ENCODE assay signal across 1 cellular context in the genomic region with DNA sequence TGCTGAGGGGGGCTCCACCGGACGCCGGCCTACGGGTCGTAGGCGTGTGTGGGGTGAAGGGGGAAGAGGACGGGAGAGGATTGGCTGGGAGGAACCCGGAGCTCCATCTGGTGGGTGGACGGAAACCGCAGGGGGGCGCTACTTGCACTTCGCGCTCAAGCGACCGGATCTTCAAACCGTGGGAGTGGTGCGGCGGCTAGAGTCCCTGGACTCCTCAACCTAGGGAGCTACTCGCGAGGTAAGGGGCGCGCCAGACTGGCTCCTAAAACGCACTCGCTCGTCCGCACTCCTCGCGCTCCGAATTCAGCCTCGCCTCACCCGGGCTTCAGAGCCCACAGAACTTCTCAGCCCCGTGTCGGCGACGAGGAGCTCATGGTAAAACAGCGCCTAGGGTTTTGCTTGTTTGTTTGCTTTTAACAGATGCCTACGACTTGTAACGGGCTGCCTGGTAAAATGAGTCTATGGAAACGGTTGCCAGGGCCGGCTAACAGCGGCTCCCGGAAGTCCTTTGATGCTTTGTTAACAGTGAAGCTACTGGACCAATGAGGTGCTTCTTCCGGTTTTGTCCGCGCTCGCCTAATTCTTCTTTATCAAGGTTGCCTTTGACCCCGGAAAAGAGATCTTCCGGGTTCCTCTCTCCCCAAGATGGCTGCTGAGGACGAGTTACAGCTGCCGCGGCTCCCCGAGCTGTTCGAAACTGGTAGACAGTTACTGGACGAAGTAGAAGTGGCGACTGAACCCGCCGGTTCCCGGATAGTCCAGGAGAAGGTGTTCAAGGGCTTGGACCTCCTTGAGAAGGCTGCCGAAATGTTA.
TF ChIP-seq lines count a peak whose summit lies in the region.

IGBP1 (plus strand) TSS at position 145 of the 813 bp plus-strand sequence; CDS start at position 646, 501 bp downstream.

TF ChIP-seq in HepG2, 621 proteins besides CTCF, POLR2A, EP300 and RAD21 (continued from another document):
- no peak for TF ChIP-seq LRRFIP1 (CRISPR knock-in tag; conservative IDR thresholded peaks at IDR 0.05)
- TF ChIP-seq GZF1 (CRISPR knock-in tag; IDR thresholded peaks at IDR 0.05), result no peak
- no peak for TF ChIP-seq ZNF879 (CRISPR knock-in tag; IDR thresholded peaks at IDR 0.05)
- TF ChIP-seq ZNF260 (CRISPR knock-in tag; IDR thresholded peaks at IDR 0.05; ENCODE audit: borderline replicate concordance, low read depth), result no peak
- TF ChIP-seq, protein P1, sequence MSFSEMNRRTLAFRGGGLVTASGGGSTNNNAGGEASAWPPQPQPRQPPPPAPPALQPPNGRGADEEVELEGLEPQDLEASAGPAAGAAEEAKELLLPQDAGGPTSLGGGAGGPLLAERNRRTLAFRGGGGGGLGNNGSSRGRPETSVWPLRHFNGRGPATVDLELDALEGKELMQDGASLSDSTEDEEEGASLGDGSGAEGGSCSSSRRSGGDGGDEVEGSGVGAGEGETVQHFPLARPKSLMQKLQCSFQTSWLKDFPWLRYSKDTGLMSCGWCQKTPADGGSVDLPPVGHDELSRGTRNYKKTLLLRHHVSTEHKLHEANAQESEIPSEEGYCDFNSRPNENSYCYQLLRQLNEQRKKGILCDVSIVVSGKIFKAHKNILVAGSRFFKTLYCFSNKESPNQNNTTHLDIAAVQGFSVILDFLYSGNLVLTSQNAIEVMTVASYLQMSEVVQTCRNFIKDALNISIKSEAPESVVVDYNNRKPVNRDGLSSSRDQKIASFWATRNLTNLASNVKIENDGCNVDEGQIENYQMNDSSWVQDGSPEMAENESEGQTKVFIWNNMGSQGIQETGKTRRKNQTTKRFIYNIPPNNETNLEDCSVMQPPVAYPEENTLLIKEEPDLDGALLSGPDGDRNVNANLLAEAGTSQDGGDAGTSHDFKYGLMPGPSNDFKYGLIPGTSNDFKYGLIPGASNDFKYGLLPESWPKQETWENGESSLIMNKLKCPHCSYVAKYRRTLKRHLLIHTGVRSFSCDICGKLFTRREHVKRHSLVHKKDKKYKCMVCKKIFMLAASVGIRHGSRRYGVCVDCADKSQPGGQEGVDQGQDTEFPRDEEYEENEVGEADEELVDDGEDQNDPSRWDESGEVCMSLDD (CRISPR knock-in tag; IDR thresholded peaks at IDR 0.05; ENCODE audit: borderline replicate concordance), result no peak; the same call in 1 of the 2 replicates
- TF ChIP-seq, protein P2, sequence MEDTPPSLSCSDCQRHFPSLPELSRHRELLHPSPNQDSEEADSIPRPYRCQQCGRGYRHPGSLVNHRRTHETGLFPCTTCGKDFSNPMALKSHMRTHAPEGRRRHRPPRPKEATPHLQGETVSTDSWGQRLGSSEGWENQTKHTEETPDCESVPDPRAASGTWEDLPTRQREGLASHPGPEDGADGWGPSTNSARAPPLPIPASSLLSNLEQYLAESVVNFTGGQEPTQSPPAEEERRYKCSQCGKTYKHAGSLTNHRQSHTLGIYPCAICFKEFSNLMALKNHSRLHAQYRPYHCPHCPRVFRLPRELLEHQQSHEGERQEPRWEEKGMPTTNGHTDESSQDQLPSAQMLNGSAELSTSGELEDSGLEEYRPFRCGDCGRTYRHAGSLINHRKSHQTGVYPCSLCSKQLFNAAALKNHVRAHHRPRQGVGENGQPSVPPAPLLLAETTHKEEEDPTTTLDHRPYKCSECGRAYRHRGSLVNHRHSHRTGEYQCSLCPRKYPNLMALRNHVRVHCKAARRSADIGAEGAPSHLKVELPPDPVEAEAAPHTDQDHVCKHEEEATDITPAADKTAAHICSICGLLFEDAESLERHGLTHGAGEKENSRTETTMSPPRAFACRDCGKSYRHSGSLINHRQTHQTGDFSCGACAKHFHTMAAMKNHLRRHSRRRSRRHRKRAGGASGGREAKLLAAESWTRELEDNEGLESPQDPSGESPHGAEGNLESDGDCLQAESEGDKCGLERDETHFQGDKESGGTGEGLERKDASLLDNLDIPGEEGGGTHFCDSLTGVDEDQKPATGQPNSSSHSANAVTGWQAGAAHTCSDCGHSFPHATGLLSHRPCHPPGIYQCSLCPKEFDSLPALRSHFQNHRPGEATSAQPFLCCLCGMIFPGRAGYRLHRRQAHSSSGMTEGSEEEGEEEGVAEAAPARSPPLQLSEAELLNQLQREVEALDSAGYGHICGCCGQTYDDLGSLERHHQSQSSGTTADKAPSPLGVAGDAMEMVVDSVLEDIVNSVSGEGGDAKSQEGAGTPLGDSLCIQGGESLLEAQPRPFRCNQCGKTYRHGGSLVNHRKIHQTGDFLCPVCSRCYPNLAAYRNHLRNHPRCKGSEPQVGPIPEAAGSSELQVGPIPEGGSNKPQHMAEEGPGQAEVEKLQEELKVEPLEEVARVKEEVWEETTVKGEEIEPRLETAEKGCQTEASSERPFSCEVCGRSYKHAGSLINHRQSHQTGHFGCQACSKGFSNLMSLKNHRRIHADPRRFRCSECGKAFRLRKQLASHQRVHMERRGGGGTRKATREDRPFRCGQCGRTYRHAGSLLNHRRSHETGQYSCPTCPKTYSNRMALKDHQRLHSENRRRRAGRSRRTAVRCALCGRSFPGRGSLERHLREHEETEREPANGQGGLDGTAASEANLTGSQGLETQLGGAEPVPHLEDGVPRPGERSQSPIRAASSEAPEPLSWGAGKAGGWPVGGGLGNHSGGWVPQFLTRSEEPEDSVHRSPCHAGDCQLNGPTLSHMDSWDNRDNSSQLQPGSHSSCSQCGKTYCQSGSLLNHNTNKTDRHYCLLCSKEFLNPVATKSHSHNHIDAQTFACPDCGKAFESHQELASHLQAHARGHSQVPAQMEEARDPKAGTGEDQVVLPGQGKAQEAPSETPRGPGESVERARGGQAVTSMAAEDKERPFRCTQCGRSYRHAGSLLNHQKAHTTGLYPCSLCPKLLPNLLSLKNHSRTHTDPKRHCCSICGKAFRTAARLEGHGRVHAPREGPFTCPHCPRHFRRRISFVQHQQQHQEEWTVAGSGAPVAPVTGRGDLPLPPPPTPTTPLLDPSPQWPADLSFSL (CRISPR knock-in tag; IDR thresholded peaks at IDR 0.05), result no peak
- TF ChIP-seq KLF16 (CRISPR knock-in tag; IDR thresholded peaks at IDR 0.05), result no peak
- no peak for TF ChIP-seq PAX8 (CRISPR knock-in tag; IDR thresholded peaks at IDR 0.05; ENCODE audit: borderline replicate concordance)
- no peak for TF ChIP-seq RFXAP (CRISPR knock-in tag; IDR thresholded peaks at IDR 0.05; ENCODE audit: borderline replicate concordance)
- no peak for TF ChIP-seq SNAPC2 (CRISPR knock-in tag; IDR thresholded peaks at IDR 0.05)
- no peak for TF ChIP-seq NCOR1 (IDR thresholded peaks at IDR 0.05; ENCODE audit: borderline replicate concordance, low read length)
- no peak for TF ChIP-seq EEA1 (CRISPR knock-in tag; IDR thresholded peaks at IDR 0.05; ENCODE audit: borderline replicate concordance)
- TF ChIP-seq SYNCRIP (IDR thresholded peaks at IDR 0.05; ENCODE audit: insufficient read depth, low read depth, low read length), result no peak
- TF ChIP-seq, protein P3, sequence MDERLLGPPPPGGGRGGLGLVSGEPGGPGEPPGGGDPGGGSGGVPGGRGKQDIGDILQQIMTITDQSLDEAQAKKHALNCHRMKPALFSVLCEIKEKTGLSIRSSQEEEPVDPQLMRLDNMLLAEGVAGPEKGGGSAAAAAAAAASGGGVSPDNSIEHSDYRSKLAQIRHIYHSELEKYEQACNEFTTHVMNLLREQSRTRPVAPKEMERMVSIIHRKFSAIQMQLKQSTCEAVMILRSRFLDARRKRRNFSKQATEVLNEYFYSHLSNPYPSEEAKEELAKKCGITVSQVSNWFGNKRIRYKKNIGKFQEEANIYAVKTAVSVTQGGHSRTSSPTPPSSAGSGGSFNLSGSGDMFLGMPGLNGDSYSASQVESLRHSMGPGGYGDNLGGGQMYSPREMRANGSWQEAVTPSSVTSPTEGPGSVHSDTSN (CRISPR knock-in tag; IDR thresholded peaks at IDR 0.05), result no peak
- TF ChIP-seq NR0B2 (CRISPR knock-in tag; IDR thresholded peaks at IDR 0.05), result no peak
- TF ChIP-seq NONO (IDR thresholded peaks at IDR 0.05), result no peak
- TF ChIP-seq NONO (CRISPR knock-in tag; conservative IDR thresholded peaks at IDR 0.05), result no peak
- TF ChIP-seq NFATC3 (CRISPR knock-in tag; IDR thresholded peaks at IDR 0.05), result no peak
- no peak for TF ChIP-seq CENPX (CRISPR knock-in tag; IDR thresholded peaks at IDR 0.05)
- TF ChIP-seq PRMT3 (CRISPR knock-in tag; IDR thresholded peaks at IDR 0.05; ENCODE audit: borderline replicate concordance, low read depth), result no peak
- TF ChIP-seq TERF1 (CRISPR knock-in tag; IDR thresholded peaks at IDR 0.05), result no peak
- TF ChIP-seq NFE2 (CRISPR knock-in tag; IDR thresholded peaks at IDR 0.05), result no peak
- TF ChIP-seq ELK4 (CRISPR knock-in tag; IDR thresholded peaks at IDR 0.05; ENCODE audit: borderline replicate concordance), result no peak
- TF ChIP-seq GABPB1 (CRISPR knock-in tag; IDR thresholded peaks at IDR 0.05), result peak; percentile 68
- no peak for TF ChIP-seq DMTF1 (CRISPR knock-in tag; IDR thresholded peaks at IDR 0.05)
- no peak for TF ChIP-seq ZNF292 (CRISPR knock-in tag; IDR thresholded peaks at IDR 0.05; ENCODE audit: borderline replicate concordance, low read depth)
- TF ChIP-seq ZNF251 (CRISPR knock-in tag; IDR thresholded peaks at IDR 0.05), result no peak
- TF ChIP-seq ZC3H4 (CRISPR knock-in tag; IDR thresholded peaks at IDR 0.05; ENCODE audit: borderline replicate concordance), result no peak
